ENCODE assay signal across 20 cellular contexts in the genomic region with DNA sequence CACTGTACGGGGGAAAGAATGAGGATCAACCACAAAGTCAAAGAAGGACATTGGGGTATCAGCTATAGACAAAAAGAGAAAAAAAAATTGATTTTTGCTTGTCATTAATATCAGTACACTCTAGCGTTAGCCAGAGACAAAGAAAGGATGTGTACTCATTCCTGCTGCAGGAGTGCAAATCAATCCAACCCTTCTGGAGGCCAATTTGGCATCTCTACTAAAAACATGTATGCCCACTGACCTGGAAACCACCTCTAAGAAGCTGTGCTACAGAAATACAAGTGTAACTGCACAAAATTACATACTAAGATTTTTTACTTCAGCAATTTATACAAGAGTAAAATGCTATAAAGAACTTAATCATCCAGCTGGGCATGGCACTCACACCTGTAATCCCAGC. TPM values are rescaled to one million over a fixed set of nuclear protein-coding genes. Genes with fewer than 3 reads are reported as not detected.
A peak's percentile ranks its signal among the peaks of the same experiment; 100 is the strongest.
DNase-seq lines count a peak whose midpoint lies in the region; ATAC-seq and TF ChIP-seq lines count a peak whose summit lies in the region.
"Had no signal": no experiment of that assay in that cellular context is flagged by ENCODE, and none has a peak within 500 bp of the region (broad histone marks: within the 10 kb centered on the region; RNA-seq: fewer than 3 reads in every experiment).

No MANE protein-coding gene starts in this region.

- CTCF ChIA-PET in activated CD4-positive, alpha-beta T cell treated with anti-CD3 and anti-CD28 coated beads, Interleukin-2, amount 10 ng/mL, durations not matched to agents 7 days and 5 days (lab: Charles Lee), result no interaction called here

- peak; percentile 8 for DNase-seq in NCI-H2227 (lab: John Stamatoyannopoulos, UW; ENCODE audit: unreplicated experiment)
- DNase-seq in dermis blood vessel endothelial cell, result peak; percentile 75
- DNase-seq in progenitor cell of endocrine pancreas (ENCODE audit: low spot score, unreplicated experiment), result no peak
- DNase-seq in activated CD4-positive, alpha-beta T cell treated with anti-CD3 and anti-CD28 coated beads, Interleukin-2, amount 10 ng/mL, durations not matched to agents 7 days and 5 days, result no peak
- DNase-seq: 8988T; ACHN; AML-193; C1 segment of cervical spinal cord; Calu3; CD4-positive, alpha-beta memory T cell; COR-L47; DMS53; DMS79 treated with DMSO at 0.1 percent for 48 hours; GF-D8; H9 had no signal

- peak overlapping the region; percentile 37 for H3K27ac Mint-ChIP-seq in progenitor cell of endocrine pancreas
- H3K27ac Mint-ChIP-seq in activated CD4-positive, alpha-beta T cell treated with anti-CD3 and anti-CD28 coated beads, Interleukin-2, amount 10 ng/mL, durations not matched to agents 7 days and 5 days, result no peak overlapping the region
- H3K27ac Mint-ChIP-seq: CD4-positive, alpha-beta memory T cell; GM23338; H9 had no signal

- POLR2A ChIA-PET in activated CD4-positive, alpha-beta T cell treated with anti-CD3 and anti-CD28 coated beads, Interleukin-2, amount 10 ng/mL, durations not matched to agents 7 days and 5 days (lab: Charles Lee), result interaction anchor here (0.7 kb wide), 1 partner anchor 11 kb away, joined by 3 read pairs; no protein-coding TSS in a partner anchor

- no peaks in the 10 kb centered on the region for H3K27me3 Mint-ChIP-seq in progenitor cell of endocrine pancreas
- no peaks in the 10 kb centered on the region for H3K27me3 Mint-ChIP-seq in activated CD4-positive, alpha-beta T cell treated with anti-CD3 and anti-CD28 coated beads, Interleukin-2, amount 10 ng/mL, durations not matched to agents 7 days and 5 days
- H3K27me3 Mint-ChIP-seq: CD4-positive, alpha-beta memory T cell had no signal

- H3K4me1 Mint-ChIP-seq in progenitor cell of endocrine pancreas (ENCODE audit: low read depth), result no peaks in the 10 kb centered on the region
- no peaks in the 10 kb centered on the region for H3K4me1 Mint-ChIP-seq in activated CD4-positive, alpha-beta T cell treated with anti-CD3 and anti-CD28 coated beads, Interleukin-2, amount 10 ng/mL, durations not matched to agents 7 days and 5 days
- H3K4me1 Mint-ChIP-seq: CD4-positive, alpha-beta memory T cell had no signal

- TF ChIP-seq CTCF in progenitor cell of endocrine pancreas (IDR thresholded peaks at IDR 0.05; ENCODE audit: unreplicated experiment), result no peak

- H3K36me3 Mint-ChIP-seq in progenitor cell of endocrine pancreas (ENCODE audit: insufficient read depth), result peaks cover 24% of the 10 kb centered on the region
- H3K36me3 Mint-ChIP-seq in activated CD4-positive, alpha-beta T cell treated with anti-CD3 and anti-CD28 coated beads, Interleukin-2, amount 10 ng/mL, durations not matched to agents 7 days and 5 days (ENCODE audit: low read depth), result peaks cover 33% of the 10 kb centered on the region

- ATAC-seq in GM21576 (IDR thresholded peaks at IDR 0.05; ENCODE audit: unreplicated experiment) (no peak), GM21528 (IDR thresholded peaks at IDR 0.05; ENCODE audit: low FRiP score, unreplicated experiment) (no peak)
- ATAC-seq: A549, GM23338, HCT116 had no signal

- no peaks in the 10 kb centered on the region for H3K9me3 Mint-ChIP-seq in progenitor cell of endocrine pancreas (ENCODE audit: low read depth)
- H3K9me3 Mint-ChIP-seq in activated CD4-positive, alpha-beta T cell treated with anti-CD3 and anti-CD28 coated beads, Interleukin-2, amount 10 ng/mL, durations not matched to agents 7 days and 5 days, result no peaks in the 10 kb centered on the region
- H3K9me3 Mint-ChIP-seq: CD4-positive, alpha-beta memory T cell; GM23338; H9 had no signal

- no peak overlapping the region for H3K4me3 Mint-ChIP-seq in progenitor cell of endocrine pancreas (ENCODE audit: low read depth)
- no peak overlapping the region for H3K4me3 Mint-ChIP-seq in activated CD4-positive, alpha-beta T cell treated with anti-CD3 and anti-CD28 coated beads, Interleukin-2, amount 10 ng/mL, durations not matched to agents 7 days and 5 days
- H3K4me3 Mint-ChIP-seq: CD4-positive, alpha-beta memory T cell; GM23338; H9 had no signal

RNA-seq across cellular contexts. Expression of a gene that starts 13.6 kb away (rescaled TPM):
- total RNA-seq in dermis blood vessel endothelial cell (54.6 and 67.9 TPM in 2 replicates), progenitor cell of endocrine pancreas (57.9 and 58.2 TPM in 2 replicates)
- total RNA-seq in activated CD4-positive, alpha-beta T cell treated with anti-CD3 and anti-CD28 coated beads, Interleukin-2, amount 10 ng/mL, durations not matched to agents 7 days and 5 days, result 10 to 100 TPM; 63.5 to 69.4 TPM

RNA-seq across cellular contexts. Expression of a gene that starts 27.5 kb away (rescaled TPM):
- total RNA-seq in dermis blood vessel endothelial cell, result 3.6 and 8.2 TPM in 2 replicates
- total RNA-seq in progenitor cell of endocrine pancreas, result 58.1 and 60.4 TPM in 2 replicates
- total RNA-seq in activated CD4-positive, alpha-beta T cell treated with anti-CD3 and anti-CD28 coated beads, Interleukin-2, amount 10 ng/mL, durations not matched to agents 7 days and 5 days, result not detected
- total RNA-seq: CD4-positive, alpha-beta memory T cell had no signal

RNA-seq across cellular contexts. Expression of a gene that starts 33.6 kb away (rescaled TPM):
- total RNA-seq in dermis blood vessel endothelial cell, result 48.7 and 52.7 TPM in 2 replicates
- 40.8 and 41.0 TPM in 2 replicates for total RNA-seq in progenitor cell of endocrine pancreas
- 10 to 100 TPM; 23.1 to 24.4 TPM for total RNA-seq in activated CD4-positive, alpha-beta T cell treated with anti-CD3 and anti-CD28 coated beads, Interleukin-2, amount 10 ng/mL, durations not matched to agents 7 days and 5 days

Comparison
In these comparisons a context has a peak if more than half of its experiments do, and no peak if none do; other contexts are left out.
1. DNase-seq: peak in NCI-H2227 (single experiment) and dermis blood vessel endothelial cell (single experiment); none in progenitor cell of endocrine pancreas (single experiment) and activated CD4-positive, alpha-beta T cell treated with anti-CD3 and anti-CD28 coated beads, Interleukin-2, amount 10 ng/mL, durations not matched to agents 7 days and 5 days (single experiment).